1 cellular context compared by ENCODE assay signal in the genomic region with DNA sequence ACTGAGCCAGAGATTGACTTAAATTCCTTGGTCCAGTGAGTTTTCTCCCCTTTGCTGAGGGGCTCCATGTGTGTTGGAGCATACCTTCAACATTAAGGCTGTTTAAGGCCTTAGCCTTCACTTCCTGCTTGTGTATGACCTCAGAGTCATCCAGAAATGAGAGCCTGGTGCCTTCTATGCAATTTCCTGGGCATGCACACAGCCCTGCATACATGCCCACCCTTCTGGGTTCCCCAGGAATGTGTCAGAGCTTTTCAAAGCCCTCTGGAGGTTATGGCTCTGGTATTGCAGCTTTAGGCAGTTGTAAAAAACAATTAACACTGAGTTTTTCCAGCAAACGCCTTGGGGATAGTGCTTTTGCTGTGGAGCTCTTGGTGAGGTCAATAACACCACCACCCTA.
TF ChIP-seq lines count a peak whose summit lies in the region.

No MANE protein-coding gene starts in this region.

TF ChIP-seq in HepG2, 621 proteins besides CTCF, POLR2A, EP300 and RAD21:
- 0 out of 2 replicates have a peak, but pooled peaks have one; percentile 60 for TF ChIP-seq TP53 (CRISPR knock-in tag; conservative IDR thresholded peaks at IDR 0.05)
- TF ChIP-seq TEAD3 (CRISPR knock-in tag; optimal IDR thresholded peaks at IDR 0.05; ENCODE audit: borderline replicate concordance), result peak; percentile 74
- TF ChIP-seq SMC3 (IDR thresholded peaks at IDR 0.05; ENCODE audit: low read length), result peak; percentile 24; the same call in 1 of the 2 replicates
- TF ChIP-seq NFKB2 (CRISPR knock-in tag; IDR thresholded peaks at IDR 0.05; ENCODE audit: borderline replicate concordance), result no peak
- peak; percentile 33; the same call in 1 of the 2 replicates for TF ChIP-seq ZBTB21 (CRISPR knock-in tag; IDR thresholded peaks at IDR 0.05)
